Comparison of ENCODE assay signal across 6 cellular contexts in genomic region chr17:75077490-75078096, GRCh38. TPM values are rescaled to one million over a fixed set of nuclear protein-coding genes. Genes with fewer than 3 reads are reported as not detected.
DNase-seq lines count a peak whose midpoint lies in the region; ATAC-seq and TF ChIP-seq lines count a peak whose summit lies in the region.

No MANE protein-coding gene starts in this region.

- no peaks in the 10 kb centered on the region for H3K79me2 ChIP-seq in ACC112 (ENCODE audit: control insufficient read depth, insufficient read depth, low read length, unreplicated experiment)

- H3K27me3 ChIP-seq in ACC112 (ENCODE audit: insufficient read depth, low read length) = no peaks in the 10 kb centered on the region
- H3K27me3 ChIP-seq in layer of hippocampus (ENCODE audit: control insufficient read depth, insufficient read depth, low read length) = no peaks in the 10 kb centered on the region
- H3K27me3 ChIP-seq in thoracic aorta (replicated peaks; ENCODE audit: insufficient read depth) = no peaks in the 10 kb centered on the region

- no peak overlapping the region for H3K4me3 ChIP-seq in ACC112 (ENCODE audit: low read depth, low read length)
- peak overlapping the region; percentile 71 for H3K4me3 ChIP-seq in thoracic aorta

- ATAC-seq in HG02973 (IDR thresholded peaks at IDR 0.05; ENCODE audit: unreplicated experiment) (peak; percentile 34), thoracic aorta (ENCODE audit: insufficient number of reproducible peaks, low FRiP score, low read depth) (peak; percentile 55), GM21576 (IDR thresholded peaks at IDR 0.05; ENCODE audit: unreplicated experiment) (no peak)

- peak; percentile 22 for TF ChIP-seq CTCF in thoracic aorta (IDR thresholded peaks at IDR 0.05)

- H3K9me3 ChIP-seq in thoracic aorta = no peaks in the 10 kb centered on the region

- H3K36me3 ChIP-seq in ACC112 (ENCODE audit: insufficient read depth, low read length) (no peaks in the 10 kb centered on the region), thoracic aorta (no peaks in the 10 kb centered on the region)

- H3K4me1 ChIP-seq in ACC112 (ENCODE audit: control insufficient read depth, insufficient read depth, low read length, unreplicated experiment) (peaks cover 26% of the 10 kb centered on the region), thoracic aorta (ENCODE audit: control insufficient read depth in 1 of 2, low read depth in 2 of 2) (peaks cover 18 to 28% of the 10 kb centered on the region in 2 donors)

- H2AFZ ChIP-seq in ACC112 (ENCODE audit: low read length, unreplicated experiment) = peak overlapping the region; percentile 80

- peak; percentile 55 for DNase-seq in activated T-helper 1 cell treated with Interleukin-2 at 50 U/mL for 16 hours (ENCODE audit: low read depth)
- DNase-seq in thoracic aorta (ENCODE audit: low spot score) = no peak

- no peak overlapping the region for H3K27ac ChIP-seq in ACC112 (ENCODE audit: low read depth, low read length)
- H3K27ac ChIP-seq in layer of hippocampus (ENCODE audit: low read depth, low read length) = peak overlapping the region; percentile 75
- H3K27ac ChIP-seq in thoracic aorta = peak overlapping the region; percentile 82 to 84

RNA-seq across cellular contexts. Expression of gene SLC16A5, which starts 10.2 kb away (rescaled TPM):
- 10 to 100 TPM in 1 of 2 donors, 1 to 10 TPM in 1; 9.2 to 10.0 TPM for total RNA-seq in thoracic aorta

RNA-seq across cellular contexts. Expression of gene KCTD2, which starts 30.6 kb away (rescaled TPM):
- 10 to 100 TPM; 18.7 to 22.7 TPM for total RNA-seq in thoracic aorta

RNA-seq across cellular contexts. Expression of gene ATP5PD, which starts 30.8 kb away (rescaled TPM):
- total RNA-seq in thoracic aorta = 100 to 1,000 TPM; 109 to 189 TPM

RNA-seq across cellular contexts. Expression of gene ARMC7, which starts 32.2 kb away (rescaled TPM):
- 1 to 10 TPM; 6.1 to 7.6 TPM for total RNA-seq in thoracic aorta

RNA-seq across cellular contexts. Expression of gene NT5C, which starts 53.9 kb away (rescaled TPM):
- 10 to 100 TPM; 57.9 to 80.0 TPM for total RNA-seq in thoracic aorta
